Comparison of ENCODE assay signal across 8 cellular contexts in genomic region chr20:309841-310644, GRCh38. TPM values are rescaled to one million over a fixed set of nuclear protein-coding genes. Genes with fewer than 3 reads are reported as not detected.
DNase-seq lines count a peak whose midpoint lies in the region; ATAC-seq and TF ChIP-seq lines count a peak whose summit lies in the region.

No MANE protein-coding gene starts in this region.

- WGBS in thyroid gland, 2 donors: 1 to 3% methylated on average over 30 to 31 of the region's 31 CpGs

- peak overlapping the region; percentile 84 for H3K4me3 Mint-ChIP-seq in osteocyte (ENCODE audit: unreplicated experiment)

- H3K27me3 Mint-ChIP-seq in osteocyte (ENCODE audit: unreplicated experiment): no peaks in the 10 kb centered on the region

- H3K9me3 ChIP-seq in SK-N-MC (ENCODE audit: low read depth, low read length) (no peaks in the 10 kb centered on the region), cardiac muscle cell (ENCODE audit: low read depth) (no peaks in the 10 kb centered on the region), thyroid gland (no peaks in the 10 kb centered on the region)

- intact Hi-C loops in thyroid gland (cut with DNase I): no loop called here

- H3K36me3 ChIP-seq in SK-N-MC (ENCODE audit: insufficient read depth, low read length) (no peaks in the 10 kb centered on the region), cardiac muscle cell (no peaks in the 10 kb centered on the region), thyroid gland (no peaks in the 10 kb centered on the region)

- H3K27me3 ChIP-seq in cardiac muscle cell (no peaks in the 10 kb centered on the region), thyroid gland (no peaks in the 10 kb centered on the region)

- H3K36me3 Mint-ChIP-seq in osteocyte (ENCODE audit: unreplicated experiment): no peaks in the 10 kb centered on the region

- peaks cover 14% of the 10 kb centered on the region for H3K4me1 ChIP-seq in cardiac muscle cell (ENCODE audit: low read depth)
- H3K4me1 ChIP-seq in thyroid gland: peaks cover 0 to 8% of the 10 kb centered on the region in 2 donors

- H3K9me3 Mint-ChIP-seq in osteocyte (ENCODE audit: unreplicated experiment): no peaks in the 10 kb centered on the region

- peak in 1 of 2 donors; percentile 78 for TF ChIP-seq POLR2A in thyroid gland (IDR thresholded peaks at IDR 0.05)

- H3K4me3 ChIP-seq in SK-N-MC (no peak overlapping the region), cardiac muscle cell (peak overlapping the region; percentile 35), thyroid gland (replicated peaks in 1 of 3) (peak overlapping the region in 1 of 3 donors; percentile 24)

- no peak overlapping the region for H3K9ac ChIP-seq in SK-N-MC (ENCODE audit: insufficient read length)

- TF ChIP-seq CTCF in cardiac muscle cell (IDR thresholded peaks at IDR 0.05; ENCODE audit: low read depth, low read length): no peak
- TF ChIP-seq CTCF in osteocyte (IDR thresholded peaks at IDR 0.05): no peak
- no peak for TF ChIP-seq CTCF in thyroid gland (IDR thresholded peaks at IDR 0.05)

- H3K4me1 Mint-ChIP-seq in osteocyte (ENCODE audit: unreplicated experiment): peaks cover 34% of the 10 kb centered on the region

- DNase-seq in DMS153 treated with DMSO at 0.1 percent for 48 hours (lab: John Stamatoyannopoulos, UW; ENCODE audit: unreplicated experiment) (peak; percentile 96), KBM-7 (peak; percentile 59), SK-N-MC (ENCODE audit: low read depth, low spot score) (no peak), cardiac muscle cell (ENCODE audit: low read depth in 1 of 2, low spot score in 1 of 2) (peak; percentile 100), osteocyte (ENCODE audit: extremely low spot score, unreplicated experiment) (peak; percentile 99), thyroid gland (peak; percentile 99 to 100)
- DNase-seq in activated naive CD8-positive, alpha-beta T cell treated with anti-CD3 and anti-CD28 coated beads, Interleukin-2, amount 50 U/mL, for 16 hours (ENCODE audit: low read depth, low spot score): peak; percentile 73

- peak overlapping the region; percentile 97 for H3K27ac Mint-ChIP-seq in osteocyte (ENCODE audit: unreplicated experiment)

- peak; percentile 99 for ATAC-seq in GM21619 (IDR thresholded peaks at IDR 0.05; ENCODE audit: unreplicated experiment)

- in situ Hi-C loops in KBM-7 (cut with MboI; ENCODE audit: low pct_unique_long_range_greater_than_20kb, low sequenced_read_pairs): no loop called here

- H3K27ac ChIP-seq in SK-N-MC (peak overlapping the region; percentile 34), cardiac muscle cell (peak overlapping the region; percentile 97), thyroid gland (peak overlapping the region; percentile 71 to 89 (median 80))

RNA-seq across cellular contexts. Expression of gene ZCCHC3, which starts 12.7 kb away (rescaled TPM):
- total RNA-seq in cardiac muscle cell (49.9 and 63.8 TPM in 2 replicates), osteocyte (22.4 and 22.7 TPM in 2 replicates), thyroid gland (10 to 100 TPM; 20.2 to 28.4 (median 22.3) TPM)
- 43.7 and 53.1 TPM in 2 replicates for polyA plus RNA-seq in cardiac muscle cell

RNA-seq across cellular contexts. Expression of gene SOX12, which starts 15.3 kb away (rescaled TPM):
- total RNA-seq in cardiac muscle cell: 57.6 and 79.8 TPM in 2 replicates
- 41.9 and 49.9 TPM in 2 replicates for polyA plus RNA-seq in cardiac muscle cell
- total RNA-seq in osteocyte: 30.8 and 31.7 TPM in 2 replicates
- 10 to 100 TPM in 1 of 4 donors, 1 to 10 TPM in 3; 7.1 to 12.9 (median 9.0) TPM for total RNA-seq in thyroid gland

RNA-seq across cellular contexts. Expression of gene C20orf96, which starts 19.5 kb away (rescaled TPM):
- total RNA-seq in cardiac muscle cell (6.2 and 9.3 TPM in 2 replicates), osteocyte (17.6 and 19.9 TPM in 2 replicates), thyroid gland (1 to 10 TPM; 4.1 to 9.5 (median 7.0) TPM)
- polyA plus RNA-seq in cardiac muscle cell: 31.9 and 41.9 TPM in 2 replicates

RNA-seq across cellular contexts. Expression of gene NRSN2, which starts 36.9 kb away (rescaled TPM):
- total RNA-seq in cardiac muscle cell: 111 and 190 TPM in 2 replicates
- polyA plus RNA-seq in cardiac muscle cell: 135 and 170 TPM in 2 replicates
- total RNA-seq in osteocyte: 47.3 and 57.7 TPM in 2 replicates
- total RNA-seq in thyroid gland: 10 to 100 TPM; 29.8 to 56.7 (median 42.4) TPM

RNA-seq across cellular contexts. Expression of gene DEFB132, which starts 52.5 kb away (rescaled TPM):
- total RNA-seq in cardiac muscle cell (not detected in 2 replicates), osteocyte (not detected in 2 replicates), thyroid gland (not detected)
- polyA plus RNA-seq in cardiac muscle cell: not detected in 2 replicates

Comparison
In these comparisons a context has a peak if more than half of its experiments do, and no peak if none do; other contexts are left out.
1. H3K27ac ChIP-seq: peak in every context shown above with its lines; median percentile 97 in cardiac muscle cell; 80 in thyroid gland; 34 in SK-N-MC.